In genomic region chr16:72241930-72242329, GRCh38 we compare ENCODE assay signal across 8 cellular contexts.
DNase-seq lines count a peak whose midpoint lies in the region; ATAC-seq and TF ChIP-seq lines count a peak whose summit lies in the region.

No MANE protein-coding gene starts in this region.

- intact Hi-C loops in MCF 10A (cut with micrococcal nuclease), result loop anchor here (1.0 to 10.0 kb wide), 6 partner anchors 117 to 1637 kb away; no protein-coding TSS in a partner anchor

- H3K27me3 ChIP-seq in upper lobe of left lung, result no peaks in the 10 kb centered on the region
- H3K27me3 ChIP-seq in CD8-positive, alpha-beta memory T cell (ENCODE audit: insufficient read depth, low read length, poor library complexity, severe bottlenecking), result no peaks in the 10 kb centered on the region

- no TSS peak for BruUV-seq in MCF 10A (replicated peaks; lab: Mats Ljungman, UMichigan)

- no peaks in the 10 kb centered on the region for H3K36me3 ChIP-seq in upper lobe of left lung
- no peaks in the 10 kb centered on the region for H3K36me3 ChIP-seq in CD8-positive, alpha-beta memory T cell (ENCODE audit: insufficient read depth, low read length)

- DNase-seq in AG20443 (ENCODE audit: low spot score), result peak; percentile 70
- peak; percentile 64 for DNase-seq in NCI-H2171 treated with DMSO at 0.1 percent for 48 hours (lab: John Stamatoyannopoulos, UW)
- DNase-seq in MCF 10A (ENCODE audit: unreplicated experiment), result peak; percentile 68
- peak; percentile 76 for DNase-seq in left kidney (ENCODE audit: low read depth, low spot score)
- no peak for DNase-seq in upper lobe of left lung
- DNase-seq in CD8-positive, alpha-beta memory T cell, result no peak
- no peak for DNase-seq in 8988T

- no peak overlapping the region for H3K27ac Mint-ChIP-seq in MCF 10A (ENCODE audit: low read depth, unreplicated experiment)
- H3K27ac Mint-ChIP-seq in CD8-positive, alpha-beta memory T cell, result no peak overlapping the region

- no peak for TF ChIP-seq EP300 in upper lobe of left lung (IDR thresholded peaks at IDR 0.05)

- H3K4me1 ChIP-seq in upper lobe of left lung, result no peaks in the 10 kb centered on the region
- no peaks in the 10 kb centered on the region for H3K4me1 ChIP-seq in CD8-positive, alpha-beta memory T cell (ENCODE audit: insufficient read depth, low read length)

- H3K27ac ChIP-seq in upper lobe of left lung, result no peak overlapping the region
- no peak overlapping the region for H3K27ac ChIP-seq in CD8-positive, alpha-beta memory T cell (ENCODE audit: low read depth, low read length)

- TF ChIP-seq CTCF in MCF 10A (IDR thresholded peaks at IDR 0.05; ENCODE audit: unreplicated experiment) (peak; percentile 76), upper lobe of left lung (IDR thresholded peaks at IDR 0.05) (peak; percentile 29 to 63 (median 58))

- WGBS in upper lobe of left lung, 2 donors, result 39 to 41% methylated on average over 7 of the region's 7 CpGs

- no peaks in the 10 kb centered on the region for H3K27me3 Mint-ChIP-seq in MCF 10A (ENCODE audit: insufficient read depth, unreplicated experiment)
- peaks cover 0 to 4% of the 10 kb centered on the region in 2 donors for H3K27me3 Mint-ChIP-seq in CD8-positive, alpha-beta memory T cell

- POLR2A ChIA-PET in MCF 10A (lab: Yijun Ruan, JAX), result interaction anchor here (0.5 to 1.9 kb wide), 4 partner anchors 225 to 1704 kb away, joined by 4 to 6 read pairs (median 4); no protein-coding TSS in a partner anchor
- POLR2A ChIA-PET in CD8-positive, alpha-beta memory T cell (lab: Charles Lee), result no interaction called here

- TF ChIP-seq POLR2A in upper lobe of left lung (IDR thresholded peaks at IDR 0.05), result no peak

- H3K4me1 Mint-ChIP-seq in MCF 10A (ENCODE audit: insufficient read depth, unreplicated experiment), result peaks cover 3% of the 10 kb centered on the region
- H3K4me1 Mint-ChIP-seq in CD8-positive, alpha-beta memory T cell, result peaks cover 0 to 5% (median 0%) of the 10 kb centered on the region in 3 donors

- CTCF ChIA-PET in MCF 10A (lab: Yijun Ruan, JAX), result interaction anchor here (0.6 to 5.1 kb wide), 20 partner anchors 9 to 1715 kb away, joined by 3 to 90 read pairs (median 3); no protein-coding TSS in a partner anchor
- CTCF ChIA-PET in CD8-positive, alpha-beta memory T cell (lab: Charles Lee), result no interaction called here

- ATAC-seq in GM18867 (IDR thresholded peaks at IDR 0.05; ENCODE audit: unreplicated experiment) (peak; percentile 43), upper lobe of left lung (ENCODE audit: low FRiP score in 2 of 2) (peak; percentile 78 to 90)

- H3K9me3 ChIP-seq in upper lobe of left lung, result no peaks in the 10 kb centered on the region
- no peaks in the 10 kb centered on the region for H3K9me3 ChIP-seq in CD8-positive, alpha-beta memory T cell (ENCODE audit: low read length)

- no peaks in the 10 kb centered on the region for H3K9me3 Mint-ChIP-seq in MCF 10A (ENCODE audit: unreplicated experiment)
- H3K9me3 Mint-ChIP-seq in CD8-positive, alpha-beta memory T cell, result no peaks in the 10 kb centered on the region

- no peak overlapping the region for H3K4me3 ChIP-seq in upper lobe of left lung
- H3K4me3 ChIP-seq in CD8-positive, alpha-beta memory T cell (ENCODE audit: low read length), result no peak overlapping the region

- H3K4me3 Mint-ChIP-seq in MCF 10A (ENCODE audit: unreplicated experiment), result no peak overlapping the region
- H3K4me3 Mint-ChIP-seq in CD8-positive, alpha-beta memory T cell, result no peak overlapping the region

- no peaks in the 10 kb centered on the region for H3K36me3 Mint-ChIP-seq in MCF 10A (ENCODE audit: insufficient read depth, unreplicated experiment)
- H3K36me3 Mint-ChIP-seq in CD8-positive, alpha-beta memory T cell, result no peaks in the 10 kb centered on the region

Comparison
In these comparisons a context has a peak if more than half of its experiments do, and no peak if none do; other contexts are left out.
1. DNase-seq: peak in AG20443 (single experiment), NCI-H2171 treated with DMSO at 0.1 percent for 48 hours (single experiment), MCF 10A (single experiment) and left kidney (single experiment); none in upper lobe of left lung (0 of 2), CD8-positive, alpha-beta memory T cell (0 of 5) and 8988T (single experiment).